In genomic region chrX:46597208-46597607, GRCh38 we compare ENCODE assay signal across 27 cellular contexts.
"Had no signal": no experiment of that assay in that cellular context is flagged by ENCODE, and none has a peak within 500 bp of the region (broad histone marks: within the 10 kb centered on the region; RNA-seq: fewer than 3 reads in every experiment).

No MANE protein-coding gene starts in this region.

- H3K9me3 ChIP-seq: gastrocnemius medialis, neutrophil, pancreas, sigmoid colon, testis, tibial artery, upper lobe of left lung had no signal

- H3K36me3 Mint-ChIP-seq: naive B cell; natural killer cell treated with Interleukin-12 subunit alpha and Interleukin-12 subunit beta and Interleukin-15 and Interleukin-18, amount 100 ng/mL, for 72 hours; stimulated activated effector memory CD8-positive, alpha-beta T cell treated with anti-CD3 and anti-CD28 coated beads, Interleukin-12 subunit alpha, Interleukin-12 subunit beta, amount 100 ng/mL, for 72 hours had no signal

- DNase-seq: effector CD4-positive, alpha-beta T cell; foreskin fibroblast; gastrocnemius medialis; hypothalamus; immature natural killer cell; islet precursor cell; kidney glomerular epithelial cell; left colon; naive B cell; pancreas; sigmoid colon; stimulated activated CD4-positive, alpha-beta T cell treated with anti-CD3 and anti-CD28 coated beads, Interleukin-2, amount 100 ng/mL, for 24 hours; stimulated activated CD4-positive, alpha-beta T cell treated with anti-CD3 and anti-CD28 coated beads, Interleukin-4, amount 100 ng/mL, for 24 hours; stimulated activated naive CD8-positive, alpha-beta T cell treated with anti-CD3 and anti-CD28 coated beads, Interleukin-15, Interleukin-2, amounts not matched to agents 100 U/mL and 50 U/mL, for 24 hours; testis; tibial artery; upper lobe of left lung had no signal

- H3K27me3 ChIP-seq: gastrocnemius medialis, neutrophil, sigmoid colon, testis, tibial artery, upper lobe of left lung had no signal

- H3K36me3 ChIP-seq: gastrocnemius medialis, neutrophil, pancreas, sigmoid colon, tibial artery, upper lobe of left lung had no signal

- ATAC-seq: esophagus mucosa; gastrocnemius medialis; left colon; natural killer cell treated with Interleukin-12 subunit alpha and Interleukin-12 subunit beta and Interleukin-15 and Interleukin-18, amount 100 ng/mL, for 72 hours; pancreas; stimulated activated effector memory CD8-positive, alpha-beta T cell treated with anti-CD3 and anti-CD28 coated beads, Interleukin-12 subunit alpha, Interleukin-12 subunit beta, amount 100 ng/mL, for 72 hours; stimulated activated naive CD8-positive, alpha-beta T cell treated with anti-CD3 and anti-CD28 coated beads, Interleukin-15, Interleukin-2, amounts not matched to agents 100 U/mL and 50 U/mL, for 24 hours had no signal

- H3K9me3 Mint-ChIP-seq: immature natural killer cell; memory B cell; natural killer cell treated with Interleukin-12 subunit alpha and Interleukin-12 subunit beta and Interleukin-15 and Interleukin-18, amount 100 ng/mL, for 72 hours; neural crest cell; stimulated activated effector memory CD8-positive, alpha-beta T cell treated with anti-CD3 and anti-CD28 coated beads, Interleukin-12 subunit alpha, Interleukin-12 subunit beta, amount 100 ng/mL, for 72 hours had no signal

- H3K4me1 ChIP-seq: pancreas, sigmoid colon, testis, tibial artery, upper lobe of left lung had no signal

- H3K27ac ChIP-seq: coronary artery, epithelial cell of prostate, neutrophil, pancreas, sigmoid colon, testis, tibial artery, upper lobe of left lung had no signal

- H3K27ac Mint-ChIP-seq: immature natural killer cell; memory B cell; natural killer cell treated with Interleukin-12 subunit alpha and Interleukin-12 subunit beta and Interleukin-15 and Interleukin-18, amount 100 ng/mL, for 72 hours; progenitor cell of endocrine pancreas; stimulated activated effector memory CD8-positive, alpha-beta T cell treated with anti-CD3 and anti-CD28 coated beads, Interleukin-12 subunit alpha, Interleukin-12 subunit beta, amount 100 ng/mL, for 72 hours had no signal

- H3K4me3 Mint-ChIP-seq: immature natural killer cell; memory B cell; naive B cell; natural killer cell treated with Interleukin-12 subunit alpha and Interleukin-12 subunit beta and Interleukin-15 and Interleukin-18, amount 100 ng/mL, for 72 hours; neural crest cell; stimulated activated effector memory CD8-positive, alpha-beta T cell treated with anti-CD3 and anti-CD28 coated beads, Interleukin-12 subunit alpha, Interleukin-12 subunit beta, amount 100 ng/mL, for 72 hours had no signal

- H3K27me3 Mint-ChIP-seq: memory B cell, naive B cell, progenitor cell of endocrine pancreas had no signal

- H3K4me3 ChIP-seq: coronary artery, gastrocnemius medialis, lung, pancreas, sigmoid colon, testis, tibial artery, upper lobe of left lung had no signal

- H3K4me1 Mint-ChIP-seq: immature natural killer cell, memory B cell, neural crest cell had no signal
